Comparison of ENCODE assay signal across 1 cellular context in the genomic region with DNA sequence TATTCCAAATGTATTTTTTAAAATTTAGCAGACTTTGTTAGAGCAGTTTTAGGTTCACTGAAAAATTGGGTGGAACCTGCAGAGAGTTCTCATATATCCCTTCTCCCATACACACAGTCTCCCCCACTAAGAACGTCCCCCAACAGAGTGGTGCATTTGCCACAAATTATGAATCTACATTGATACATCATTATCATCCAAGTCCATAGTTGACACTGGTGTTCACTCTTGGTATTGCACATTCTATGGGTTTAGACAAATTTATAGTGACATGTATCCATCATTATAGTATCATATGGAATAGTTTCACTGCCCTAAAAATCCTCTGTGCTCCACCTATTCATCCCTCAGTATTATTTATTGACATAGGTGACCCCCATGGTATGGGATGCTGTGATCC.
TF ChIP-seq lines count a peak whose summit lies in the region.

No MANE protein-coding gene starts in this region.

TF ChIP-seq in HCT116, 20 proteins besides CTCF, POLR2A, EP300 and RAD21 (continued from another document):
- TF ChIP-seq, protein P1, sequence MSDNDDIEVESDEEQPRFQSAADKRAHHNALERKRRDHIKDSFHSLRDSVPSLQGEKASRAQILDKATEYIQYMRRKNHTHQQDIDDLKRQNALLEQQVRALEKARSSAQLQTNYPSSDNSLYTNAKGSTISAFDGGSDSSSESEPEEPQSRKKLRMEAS (IDR thresholded peaks at IDR 0.05): no peak
- TF ChIP-seq, protein P2, sequence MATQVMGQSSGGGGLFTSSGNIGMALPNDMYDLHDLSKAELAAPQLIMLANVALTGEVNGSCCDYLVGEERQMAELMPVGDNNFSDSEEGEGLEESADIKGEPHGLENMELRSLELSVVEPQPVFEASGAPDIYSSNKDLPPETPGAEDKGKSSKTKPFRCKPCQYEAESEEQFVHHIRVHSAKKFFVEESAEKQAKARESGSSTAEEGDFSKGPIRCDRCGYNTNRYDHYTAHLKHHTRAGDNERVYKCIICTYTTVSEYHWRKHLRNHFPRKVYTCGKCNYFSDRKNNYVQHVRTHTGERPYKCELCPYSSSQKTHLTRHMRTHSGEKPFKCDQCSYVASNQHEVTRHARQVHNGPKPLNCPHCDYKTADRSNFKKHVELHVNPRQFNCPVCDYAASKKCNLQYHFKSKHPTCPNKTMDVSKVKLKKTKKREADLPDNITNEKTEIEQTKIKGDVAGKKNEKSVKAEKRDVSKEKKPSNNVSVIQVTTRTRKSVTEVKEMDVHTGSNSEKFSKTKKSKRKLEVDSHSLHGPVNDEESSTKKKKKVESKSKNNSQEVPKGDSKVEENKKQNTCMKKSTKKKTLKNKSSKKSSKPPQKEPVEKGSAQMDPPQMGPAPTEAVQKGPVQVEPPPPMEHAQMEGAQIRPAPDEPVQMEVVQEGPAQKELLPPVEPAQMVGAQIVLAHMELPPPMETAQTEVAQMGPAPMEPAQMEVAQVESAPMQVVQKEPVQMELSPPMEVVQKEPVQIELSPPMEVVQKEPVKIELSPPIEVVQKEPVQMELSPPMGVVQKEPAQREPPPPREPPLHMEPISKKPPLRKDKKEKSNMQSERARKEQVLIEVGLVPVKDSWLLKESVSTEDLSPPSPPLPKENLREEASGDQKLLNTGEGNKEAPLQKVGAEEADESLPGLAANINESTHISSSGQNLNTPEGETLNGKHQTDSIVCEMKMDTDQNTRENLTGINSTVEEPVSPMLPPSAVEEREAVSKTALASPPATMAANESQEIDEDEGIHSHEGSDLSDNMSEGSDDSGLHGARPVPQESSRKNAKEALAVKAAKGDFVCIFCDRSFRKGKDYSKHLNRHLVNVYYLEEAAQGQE (IDR thresholded peaks at IDR 0.05; ENCODE audit: low read depth): no peak
- TF ChIP-seq, protein P3, sequence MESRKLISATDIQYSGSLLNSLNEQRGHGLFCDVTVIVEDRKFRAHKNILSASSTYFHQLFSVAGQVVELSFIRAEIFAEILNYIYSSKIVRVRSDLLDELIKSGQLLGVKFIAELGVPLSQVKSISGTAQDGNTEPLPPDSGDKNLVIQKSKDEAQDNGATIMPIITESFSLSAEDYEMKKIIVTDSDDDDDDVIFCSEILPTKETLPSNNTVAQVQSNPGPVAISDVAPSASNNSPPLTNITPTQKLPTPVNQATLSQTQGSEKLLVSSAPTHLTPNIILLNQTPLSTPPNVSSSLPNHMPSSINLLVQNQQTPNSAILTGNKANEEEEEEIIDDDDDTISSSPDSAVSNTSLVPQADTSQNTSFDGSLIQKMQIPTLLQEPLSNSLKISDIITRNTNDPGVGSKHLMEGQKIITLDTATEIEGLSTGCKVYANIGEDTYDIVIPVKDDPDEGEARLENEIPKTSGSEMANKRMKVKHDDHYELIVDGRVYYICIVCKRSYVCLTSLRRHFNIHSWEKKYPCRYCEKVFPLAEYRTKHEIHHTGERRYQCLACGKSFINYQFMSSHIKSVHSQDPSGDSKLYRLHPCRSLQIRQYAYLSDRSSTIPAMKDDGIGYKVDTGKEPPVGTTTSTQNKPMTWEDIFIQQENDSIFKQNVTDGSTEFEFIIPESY (IDR thresholded peaks at IDR 0.05; ENCODE audit: extremely low read depth, insufficient replicate concordance, low read length): no peak
- TF ChIP-seq ZNF274 (IDR thresholded peaks at IDR 0.05; ENCODE audit: low read depth, low read length) (no peak), SRF (IDR thresholded peaks at IDR 0.05; ENCODE audit: low read depth) (no peak)
